ENCODE assay signal across 22 cellular contexts in the genomic region with DNA sequence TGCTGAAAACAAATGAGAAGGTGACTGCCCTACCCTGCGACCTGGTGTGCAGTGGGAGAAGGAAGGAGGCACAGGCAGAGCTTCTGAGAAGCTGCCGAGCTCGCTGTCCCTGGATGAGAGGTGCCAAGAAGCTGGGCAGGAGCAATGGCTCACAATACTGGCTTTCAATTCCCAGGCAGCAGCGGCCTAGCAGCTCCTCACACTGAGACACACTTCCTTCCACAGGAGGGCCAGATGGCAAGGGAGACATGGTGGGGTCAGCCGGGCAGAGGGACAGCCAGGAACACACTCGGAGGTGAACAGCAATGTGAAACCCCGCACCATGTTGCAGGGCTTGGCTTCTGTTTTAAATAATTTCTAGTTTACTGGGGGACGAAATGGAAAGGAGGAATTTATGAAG.
"Had no signal": no experiment of that assay in that cellular context is flagged by ENCODE, and none has a peak within 500 bp of the region (broad histone marks: within the 10 kb centered on the region; RNA-seq: fewer than 3 reads in every experiment).

No MANE protein-coding gene starts in this region.

- H3K27me3 ChIP-seq: ascending aorta, body of pancreas, cardiac muscle cell had no signal

- H3K9me3 ChIP-seq: ascending aorta, body of pancreas had no signal

- H3K27ac ChIP-seq: ascending aorta, body of pancreas, cardiac muscle cell had no signal

- DNase-seq: activated B cell treated with CpG ODN at 0.5 μM for 24 hours; activated CD4-positive, alpha-beta T cell treated with anti-CD3 and anti-CD28 coated beads for 1 hour; activated CD4-positive, alpha-beta T cell treated with anti-CD3 and anti-CD28 coated beads, Interleukin-2, amount 10 ng/mL, durations not matched to agents 24 days and 14 days; activated CD4-positive, alpha-beta T cell treated with anti-CD3 and anti-CD28 coated beads, Interleukin-2, amount 50 U/mL, for 48 hours; activated CD8-positive, alpha-beta memory T cell treated with anti-CD3 and anti-CD28 coated beads, Interleukin-2, amount 10 ng/mL, durations not matched to agents 7 days and 5 days; activated effector memory CD4-positive, alpha-beta T cell treated with anti-CD3 and anti-CD28 coated beads, Interleukin-2, amount 50 U/mL, for 16 hours; activated naive CD4-positive, alpha-beta T cell treated with Interleukin-2 at 50 U/mL for 16 hours; activated naive CD8-positive, alpha-beta T cell treated with anti-CD3 and anti-CD28 coated beads, Interleukin-2, amount 50 U/mL, for 24 hours; activated T-cell treated with anti-CD3 and anti-CD28 coated beads, Interleukin-2, amount 50 U/mL, for 24 hours; amniotic stem cell; body of pancreas; cortex of kidney; MM.1S; NCI-H1694 treated with DMSO at 0.1 percent for 48 hours; NCI-H2029 treated with DMSO at 0.1 percent for 48 hours; NCI-H226; NCI-H82; SIG-M5; T-helper 17 cell; T-helper 9 cell had no signal

- H3K36me3 ChIP-seq: ascending aorta, cardiac muscle cell had no signal

- H3K4me1 ChIP-seq: ascending aorta had no signal

- H3K4me3 ChIP-seq: ascending aorta, body of pancreas, cardiac muscle cell had no signal
